1 cellular context compared by ENCODE assay signal in the genomic region with DNA sequence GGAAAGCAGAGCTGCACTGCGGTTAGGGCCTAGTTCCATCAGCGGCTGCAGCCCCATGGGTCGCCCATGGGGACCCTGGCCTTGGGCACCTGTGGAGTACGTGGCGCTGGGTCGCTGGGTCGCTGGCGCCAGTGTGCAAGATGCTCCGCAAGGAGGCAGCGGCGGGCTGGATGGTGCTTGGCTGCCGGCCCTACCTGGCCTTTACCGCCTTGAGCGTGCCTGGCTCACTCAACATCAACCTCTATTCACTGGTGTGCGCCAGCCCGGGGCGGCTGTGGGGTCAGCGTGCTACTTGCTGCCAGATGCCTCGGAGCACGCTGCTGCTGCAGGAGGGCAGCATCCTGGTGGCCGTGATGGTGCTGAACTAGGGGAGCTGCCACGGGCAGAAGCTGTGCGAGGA.
TF ChIP-seq lines count a peak whose summit lies in the region.

No MANE protein-coding gene starts in this region.

TF ChIP-seq in H1, 55 proteins besides CTCF, POLR2A, EP300 and RAD21 (continued from another document):
- TF ChIP-seq, protein P1, sequence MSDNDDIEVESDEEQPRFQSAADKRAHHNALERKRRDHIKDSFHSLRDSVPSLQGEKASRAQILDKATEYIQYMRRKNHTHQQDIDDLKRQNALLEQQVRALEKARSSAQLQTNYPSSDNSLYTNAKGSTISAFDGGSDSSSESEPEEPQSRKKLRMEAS (IDR thresholded peaks at IDR 0.05) = peak; percentile 92
- peak; percentile 64; the same call in 1 of the 2 replicates for TF ChIP-seq TBP (IDR thresholded peaks at IDR 0.05; ENCODE audit: low read depth, low read length)
